Comparison of ENCODE assay signal across 10 cellular contexts in genomic region chr11:9687736-9688494, GRCh38. TPM values are rescaled to one million over a fixed set of nuclear protein-coding genes. Genes with fewer than 3 reads are reported as not detected.
DNase-seq lines count a peak whose midpoint lies in the region; ATAC-seq, FAIRE-seq and TF ChIP-seq lines count a peak whose summit lies in the region.
"Had no signal": no experiment of that assay in that cellular context is flagged by ENCODE, and none has a peak within 500 bp of the region (broad histone marks: within the 10 kb centered on the region; RNA-seq: fewer than 3 reads in every experiment).

No MANE protein-coding gene starts in this region.

- no peaks in the 10 kb centered on the region for H3K36me3 ChIP-seq in SK-N-MC (ENCODE audit: insufficient read depth, low read length)
- H3K36me3 ChIP-seq in smooth muscle cell (ENCODE audit: low read depth), result no peaks in the 10 kb centered on the region
- H3K36me3 ChIP-seq in small intestine (ENCODE audit: control insufficient read depth in 2 of 2, insufficient read depth in 2 of 2, low read length in 2 of 2), result no peaks in the 10 kb centered on the region

- peaks cover 77% of the 10 kb centered on the region for H4K20me1 ChIP-seq in smooth muscle cell (ENCODE audit: low read depth)

- no peak for TF ChIP-seq CTCF in HL-60 (IDR thresholded peaks at IDR 0.05; ENCODE audit: insufficient read depth, low read length)
- TF ChIP-seq CTCF in smooth muscle cell (IDR thresholded peaks at IDR 0.05; ENCODE audit: borderline replicate concordance, insufficient read depth, poor library complexity, severe bottlenecking), result no peak

- H3K79me2 ChIP-seq in smooth muscle cell (ENCODE audit: low read depth), result peaks cover 27% of the 10 kb centered on the region

- peaks cover 14% of the 10 kb centered on the region for H3F3A ChIP-seq in smooth muscle cell (ENCODE audit: low read depth)

- H3K4me2 ChIP-seq in smooth muscle cell, result peak overlapping the region; percentile 49

- H3K27me3 ChIP-seq in HL-60 (ENCODE audit: insufficient read depth, poor library complexity, severe bottlenecking) (no peaks in the 10 kb centered on the region), smooth muscle cell (ENCODE audit: low read depth) (no peaks in the 10 kb centered on the region), small intestine (ENCODE audit: control insufficient read depth in 2 of 2, insufficient read depth in 2 of 2, low read length in 2 of 2) (no peaks in the 10 kb centered on the region)

- no peak for ATAC-seq in HG03039 (IDR thresholded peaks at IDR 0.05; ENCODE audit: unreplicated experiment)

- peak overlapping the region; percentile 47; the same call in 1 of the 2 replicates for H3K27ac ChIP-seq in HL-60 (replicated peaks)
- peak overlapping the region; percentile 49; the same call in 1 of the 2 replicates for H3K27ac ChIP-seq in SK-N-MC
- peak overlapping the region; percentile 47 for H3K27ac ChIP-seq in smooth muscle cell (ENCODE audit: low read depth)
- peak overlapping the region in 1 of 2 donors; percentile 76 for H3K27ac ChIP-seq in small intestine (ENCODE audit: low read depth in 1 of 2, low read length in 1 of 2)

- H3K9me3 ChIP-seq in SK-N-MC (ENCODE audit: low read depth, low read length) (no peaks in the 10 kb centered on the region), smooth muscle cell (replicated peaks; ENCODE audit: low read depth) (no peaks in the 10 kb centered on the region), small intestine (ENCODE audit: control insufficient read depth, low read depth) (no peaks in the 10 kb centered on the region)

- H3K4me3 ChIP-seq in HL-60 (replicated peaks; ENCODE audit: insufficient read depth, low read length), result no peak overlapping the region
- H3K4me3 ChIP-seq in SK-N-MC, result no peak overlapping the region
- H3K4me3 ChIP-seq in smooth muscle cell, result no peak overlapping the region
- no peak overlapping the region for H3K4me3 ChIP-seq in small intestine (ENCODE audit: low read depth in 1 of 2, low read length in 2 of 2)

- DNase-seq in HL-60 (ENCODE audit: low read depth in 1 of 2, low spot score in 1 of 2), result peak in 1 of 2 experiments; percentile 25
- DNase-seq in SK-N-MC (ENCODE audit: low read depth, low spot score), result peak; percentile 26
- peak; percentile 30 for DNase-seq in foreskin melanocyte
- DNase-seq in smooth muscle cell (lab: John Stamatoyannopoulos, UW; ENCODE audit: unreplicated experiment), result no peak
- no peak for DNase-seq in activated CD4-positive, alpha-beta T cell treated with anti-CD3 and anti-CD28 coated beads for 48 hours
- DNase-seq in NCI-H187 (lab: John Stamatoyannopoulos, UW), result no peak
- no peak for DNase-seq in small intestine
- DNase-seq: activated CD4-positive, alpha-beta T cell treated with anti-CD3 and anti-CD28 coated beads, Interleukin-2, amount 50 U/mL, for 1 hour; NCI-H748 treated with DMSO at 0.1 percent for 48 hours had no signal

- WGBS in smooth muscle cell (ENCODE audit: low lambda C conversion rate), result 73% methylated on average over 2 of the region's 2 CpGs
- 83 to 85% (median 83%) methylated on average over 2 of the region's 2 CpGs for whole genome bisulfite sequencing in small intestine, 3 donors

- H3K4me1 ChIP-seq in smooth muscle cell (ENCODE audit: low read depth) (peaks cover 30% of the 10 kb centered on the region), small intestine (ENCODE audit: control insufficient read depth in 2 of 2, insufficient read depth in 1 of 2, low read depth in 1 of 2, low read length in 1 of 2) (no peaks in the 10 kb centered on the region)

- H3K9ac ChIP-seq in SK-N-MC (ENCODE audit: insufficient read length), result no peak overlapping the region
- H3K9ac ChIP-seq in smooth muscle cell (ENCODE audit: low read depth), result no peak overlapping the region

- H2AFZ ChIP-seq in smooth muscle cell (ENCODE audit: low read depth), result no peak overlapping the region

- no peak for FAIRE-seq in small intestine (lab: Jason Lieb, UNC)

RNA-seq across cellular contexts. Expression of gene SWAP70, which starts 24.0 kb away (rescaled TPM):
- 14.7 and 17.8 TPM in 2 replicates for total RNA-seq in smooth muscle cell
- polyA plus RNA-seq in smooth muscle cell, result 15.4 and 20.6 TPM in 2 replicates
- polyA plus RNA-seq in small intestine, result 10 to 100 TPM; 12.2 to 12.9 (median 12.3) TPM

Comparison
In these comparisons a context has a peak if more than half of its experiments do, and no peak if none do; other contexts are left out.
1. DNase-seq: peak in SK-N-MC (single experiment) and foreskin melanocyte (single experiment); none in smooth muscle cell (single experiment), activated CD4-positive, alpha-beta T cell treated with anti-CD3 and anti-CD28 coated beads for 48 hours (single experiment), NCI-H187 (0 of 2) and small intestine (single experiment).